In genomic region chr3:197365621-197366020, GRCh38 we compare ENCODE assay signal across 19 cellular contexts.
DNase-seq lines count a peak whose midpoint lies in the region; ATAC-seq and TF ChIP-seq lines count a peak whose summit lies in the region.
"Had no signal": no experiment of that assay in that cellular context is flagged by ENCODE, and none has a peak within 500 bp of the region (broad histone marks: within the 10 kb centered on the region; RNA-seq: fewer than 3 reads in every experiment).

No MANE protein-coding gene starts in this region.

- no peak overlapping the region for H2BK5ac ChIP-seq in trophoblast cell (ENCODE audit: low read depth, low read length, poor library complexity)

- no peak for TF ChIP-seq CTCF in epithelial cell of esophagus (IDR thresholded peaks at IDR 0.05; ENCODE audit: insufficient read depth, low read depth, low read length, missing control alignments)

- no peak overlapping the region for H3K4me3 Mint-ChIP-seq in T-helper 17 cell
- H3K4me3 Mint-ChIP-seq: CD4-positive, alpha-beta T cell; T-cell had no signal

- no peak overlapping the region for H3K4ac ChIP-seq in trophoblast cell (ENCODE audit: low read depth, low read length)

- H3K36me3 ChIP-seq in GM23248 (ENCODE audit: low read depth) (no peaks in the 10 kb centered on the region), trophoblast cell (ENCODE audit: control insufficient read depth in 1 of 2, insufficient read depth in 2 of 2, low read length in 2 of 2) (no peaks in the 10 kb centered on the region)
- H3K36me3 ChIP-seq: MG63 had no signal

- no peaks in the 10 kb centered on the region for H3K9me2 ChIP-seq in GM23248 (ENCODE audit: insufficient read depth)

- peaks cover 11% of the 10 kb centered on the region; the same call in 1 of the 2 replicates for H3K27me3 ChIP-seq in GM23248 (replicated peaks; ENCODE audit: insufficient read depth)
- no peaks in the 10 kb centered on the region for H3K27me3 ChIP-seq in trophoblast cell (ENCODE audit: insufficient read depth, low read length)
- H3K27me3 ChIP-seq: MG63 had no signal

- peaks cover 2% of the 10 kb centered on the region for H3K36me3 Mint-ChIP-seq in T-helper 17 cell (ENCODE audit: low read depth)

- H3K27ac ChIP-seq in GM23248 (no peak overlapping the region), trophoblast cell (ENCODE audit: low read depth, low read length) (no peak overlapping the region)
- H3K27ac ChIP-seq: A549 had no signal

- H2AFZ ChIP-seq in GM23248 = no peak overlapping the region
- H2AFZ ChIP-seq in trophoblast cell (ENCODE audit: insufficient read depth, low read length, poor library complexity) = no peak overlapping the region

- H3K4me3 ChIP-seq in GM23248 (no peak overlapping the region), epithelial cell of esophagus (ENCODE audit: low read length) (no peak overlapping the region), trophoblast cell (ENCODE audit: low read depth, low read length) (no peak overlapping the region)
- H3K4me3 ChIP-seq: A549, MG63 had no signal

- DNase-seq in GM23248 (peak; percentile 27), T-helper 17 cell (no peak), epithelial cell of esophagus (ENCODE audit: low read depth) (peak; percentile 35), trophoblast cell (peak; percentile 33 to 72), NCI-H1436 treated with DMSO at 0.1 percent for 48 hours (lab: John Stamatoyannopoulos, UW) (no peak), AG08395 (ENCODE audit: low spot score) (no peak)
- DNase-seq in activated CD4-positive, alpha-beta T cell treated with anti-CD3 and anti-CD28 coated beads, Interleukin-2, amount 50 U/mL, for 48 hours = no peak
- DNase-seq: CD4-positive, alpha-beta T cell; COR-L47; GOT3; MG63; NCI-H1417 treated with DMSO at 0.1 percent for 48 hours; NCI-H1930; NCI-H510A treated with DMSO at 0.1 percent for 48 hours; NCI-H748 treated with DMSO at 0.1 percent for 48 hours; SIG-M5; T-cell had no signal

- H3K79me2 ChIP-seq in GM23248 (ENCODE audit: insufficient read depth) (no peaks in the 10 kb centered on the region), trophoblast cell (ENCODE audit: control insufficient read depth, insufficient read depth, low read length, poor library complexity) (no peaks in the 10 kb centered on the region)

- H3K9me3 ChIP-seq in GM23248 (ENCODE audit: low read depth) = no peaks in the 10 kb centered on the region
- no peaks in the 10 kb centered on the region for H3K9me3 ChIP-seq in T-helper 17 cell (ENCODE audit: control insufficient read depth, low read length, poor library complexity, severe bottlenecking)
- peaks cover under 1% of the 10 kb centered on the region for H3K9me3 ChIP-seq in trophoblast cell (ENCODE audit: insufficient read depth, low read depth, low read length)

- H4K12ac ChIP-seq in trophoblast cell (ENCODE audit: low read depth, low read length) = no peak overlapping the region

- H3K27ac Mint-ChIP-seq in T-helper 17 cell = peak overlapping the region; percentile 75
- H3K27ac Mint-ChIP-seq: CD4-positive, alpha-beta T cell; T-cell had no signal

- H3K4me2 ChIP-seq in GM23248 (ENCODE audit: unreplicated experiment) (no peak overlapping the region), trophoblast cell (ENCODE audit: low read length) (no peak overlapping the region)
- H3K4me2 ChIP-seq: A549 had no signal

- H2BK120ac ChIP-seq in trophoblast cell (ENCODE audit: insufficient read depth, low read length, poor library complexity) = no peak overlapping the region

- no peak overlapping the region for H2BK12ac ChIP-seq in trophoblast cell (ENCODE audit: low read length)

- H4K8ac ChIP-seq in trophoblast cell (ENCODE audit: low read depth, low read length) = no peak overlapping the region

- H3K9ac ChIP-seq in GM23248 = no peak overlapping the region
- no peak overlapping the region for H3K9ac ChIP-seq in trophoblast cell (ENCODE audit: low read length)

- 73 to 79% methylated on average over 4 of the region's 4 CpGs for WGBS in GM23248 (ENCODE audit: low coverage in 1 of 2, low lambda C conversion rate in 2 of 2, missing lambda C conversion rate in 2 of 2), 2 experiments
- no CpG with 5 or more reads among the region's 4 CpGs for WGBS in trophoblast cell (ENCODE audit: extremely low coverage, insufficient coverage, insufficient read length)

- H3K18ac ChIP-seq in trophoblast cell (ENCODE audit: low read length) = no peak overlapping the region

- no peaks in the 10 kb centered on the region for H4K20me1 ChIP-seq in GM23248 (ENCODE audit: insufficient read depth)

- peaks cover 11% of the 10 kb centered on the region for H3K4me1 ChIP-seq in GM23248 (ENCODE audit: insufficient read depth)
- H3K4me1 ChIP-seq in trophoblast cell (ENCODE audit: control insufficient read depth in 1 of 2, insufficient read depth in 2 of 2, low read length in 2 of 2) = peaks cover 13 to 14% of the 10 kb centered on the region in 2 experiments

- H3K4me1 Mint-ChIP-seq in T-helper 17 cell = no peaks in the 10 kb centered on the region
- H3K4me1 Mint-ChIP-seq: T-cell had no signal

- H3F3A ChIP-seq in GM23248 (ENCODE audit: insufficient read depth) = peaks cover 5% of the 10 kb centered on the region; the same call in 1 of the 2 replicates

- ATAC-seq in T-helper 17 cell = no peak
- ATAC-seq: A549, Panc1, T-cell had no signal

- peaks cover 2% of the 10 kb centered on the region for H3K79me1 ChIP-seq in trophoblast cell (ENCODE audit: low read length)

- no peak overlapping the region for H4K91ac ChIP-seq in trophoblast cell (ENCODE audit: low read depth, low read length)

- H3K23ac ChIP-seq in trophoblast cell (ENCODE audit: low read length) = no peak overlapping the region

- no peak overlapping the region for H2AK5ac ChIP-seq in trophoblast cell (ENCODE audit: low read length)

- in situ Hi-C loops in GM23248 (cut with MboI) = no loop called here

- H3K14ac ChIP-seq in trophoblast cell (ENCODE audit: low read length) = no peak overlapping the region

- peaks cover 44% of the 10 kb centered on the region for H3K27me3 Mint-ChIP-seq in T-helper 17 cell

Comparison
In these comparisons a context has a peak if more than half of its experiments do, and no peak if none do; other contexts are left out.
1. DNase-seq: peak in GM23248 (single experiment), epithelial cell of esophagus (single experiment) and trophoblast cell (2 of 2); none in T-helper 17 cell (0 of 3), NCI-H1436 treated with DMSO at 0.1 percent for 48 hours (single experiment), activated CD4-positive, alpha-beta T cell treated with anti-CD3 and anti-CD28 coated beads, Interleukin-2, amount 50 U/mL, for 48 hours (0 of 2) and AG08395 (single experiment).